In genomic region chr22:49935561-49935960, GRCh38 we compare ENCODE assay signal across 8 cellular contexts. TPM values are rescaled to one million over a fixed set of nuclear protein-coding genes. Genes with fewer than 3 reads are reported as not detected.
DNase-seq lines count a peak whose midpoint lies in the region; ATAC-seq and TF ChIP-seq lines count a peak whose summit lies in the region.

No MANE protein-coding gene starts in this region.

- intact Hi-C loops in esophagus squamous epithelium (cut with DNase I), result no loop called here

- POLR2A ChIA-PET in HEK293T (lab: Yijun Ruan, JAX), result interaction anchor here (0.6 kb wide), 1 partner anchor 163 kb away, joined by 4 read pairs; no protein-coding TSS in a partner anchor

- H3K4me3 ChIP-seq in OCI-LY3 (ENCODE audit: low read length), result peak overlapping the region; percentile 62; the same call in 1 of the 2 replicates
- H3K4me3 ChIP-seq in esophagus squamous epithelium, result peak overlapping the region; percentile 24 to 80 (median 48)

- H3K9me3 ChIP-seq in OCI-LY3 (ENCODE audit: insufficient read depth, low read length), result no peaks in the 10 kb centered on the region
- H3K9me3 ChIP-seq in esophagus squamous epithelium, result no peaks in the 10 kb centered on the region

- H3K4me2 ChIP-seq in OCI-LY3 (ENCODE audit: low read length), result no peak overlapping the region

- H3K27me3 ChIP-seq in OCI-LY3 (ENCODE audit: low read depth, low read length) (0 out of 2 replicates have a peak, but pooled peaks cover 6% of the 10 kb centered on the region), esophagus squamous epithelium (no peaks in the 10 kb centered on the region)

- H3K9me3 Mint-ChIP-seq in stimulated activated effector memory CD8-positive, alpha-beta T cell treated with anti-CD3 and anti-CD28 coated beads, Interleukin-12 subunit alpha, Interleukin-12 subunit beta, amount 100 ng/mL, for 72 hours, result no peaks in the 10 kb centered on the region

- no peak overlapping the region for H3K27ac Mint-ChIP-seq in stimulated activated effector memory CD8-positive, alpha-beta T cell treated with anti-CD3 and anti-CD28 coated beads, Interleukin-12 subunit alpha, Interleukin-12 subunit beta, amount 100 ng/mL, for 72 hours

- H3K9ac ChIP-seq in OCI-LY3 (ENCODE audit: low read length), result no peak overlapping the region

- H3K4me1 ChIP-seq in OCI-LY3 (ENCODE audit: low read length) (peaks cover 47% of the 10 kb centered on the region), esophagus squamous epithelium (peaks cover 39 to 96% (median 59%) of the 10 kb centered on the region in 3 donors)

- peak; percentile 64 to 67 for DNase-seq in activated CD4-positive, alpha-beta T cell treated with anti-CD3 and anti-CD28 coated beads for 4 hours
- DNase-seq in activated CD4-positive, alpha-beta T cell treated with anti-CD3 and anti-CD28 coated beads for 1 hour, result no peak
- DNase-seq in esophagus squamous epithelium (lab: John Stamatoyannopoulos, UW) (no peak), HEK293T (ENCODE audit: extremely low spot score) (no peak)
- no peak for DNase-seq in stimulated activated effector memory CD8-positive, alpha-beta T cell treated with anti-CD3 and anti-CD28 coated beads, Interleukin-12 subunit alpha, Interleukin-12 subunit beta, amount 100 ng/mL, for 72 hours (ENCODE audit: low spot score in 2 of 2)
- DNase-seq in effector CD4-positive, alpha-beta T cell, result no peak

- H3K79me2 ChIP-seq in OCI-LY3 (ENCODE audit: low read length), result peaks cover 8% of the 10 kb centered on the region; the same call in 1 of the 2 replicates

- no peak for ATAC-seq in stimulated activated effector memory CD8-positive, alpha-beta T cell treated with anti-CD3 and anti-CD28 coated beads, Interleukin-12 subunit alpha, Interleukin-12 subunit beta, amount 100 ng/mL, for 72 hours
- no peak for ATAC-seq in GM18517 (IDR thresholded peaks at IDR 0.05; ENCODE audit: unreplicated experiment)

- H3K36me3 ChIP-seq in OCI-LY3 (replicated peaks; ENCODE audit: low read depth, low read length) (peaks cover 3% of the 10 kb centered on the region), esophagus squamous epithelium (no peaks in the 10 kb centered on the region)

- no peak overlapping the region for H3K27ac ChIP-seq in OCI-LY3 (ENCODE audit: low read length)
- peak overlapping the region; percentile 80 to 98 (median 91) for H3K27ac ChIP-seq in esophagus squamous epithelium

- no peak overlapping the region for H2AFZ ChIP-seq in OCI-LY3 (ENCODE audit: low read depth, low read length)

- H3K4me1 Mint-ChIP-seq in stimulated activated effector memory CD8-positive, alpha-beta T cell treated with anti-CD3 and anti-CD28 coated beads, Interleukin-12 subunit alpha, Interleukin-12 subunit beta, amount 100 ng/mL, for 72 hours, result peaks cover 35% of the 10 kb centered on the region

- no peak for TF ChIP-seq POLR2A in esophagus squamous epithelium (IDR thresholded peaks at IDR 0.05)

- peaks cover 8% of the 10 kb centered on the region for H3K36me3 Mint-ChIP-seq in stimulated activated effector memory CD8-positive, alpha-beta T cell treated with anti-CD3 and anti-CD28 coated beads, Interleukin-12 subunit alpha, Interleukin-12 subunit beta, amount 100 ng/mL, for 72 hours

- no peaks in the 10 kb centered on the region for H4K20me1 ChIP-seq in OCI-LY3 (ENCODE audit: insufficient read depth, low read length)

- CTCF ChIA-PET in HEK293T (lab: Yijun Ruan, JAX), result interaction anchor here (1.5 kb wide), 1 partner anchor 95 kb away, joined by 5 read pairs; no protein-coding TSS in a partner anchor

- no peak for TF ChIP-seq CTCF in OCI-LY3 (IDR thresholded peaks at IDR 0.05; ENCODE audit: low read depth, low read length)
- no peak for TF ChIP-seq CTCF in esophagus squamous epithelium (IDR thresholded peaks at IDR 0.05)

- no CpG with 5 or more reads among the region's 16 CpGs for WGBS in esophagus squamous epithelium, 2 donors

- H3K4me3 Mint-ChIP-seq in stimulated activated effector memory CD8-positive, alpha-beta T cell treated with anti-CD3 and anti-CD28 coated beads, Interleukin-12 subunit alpha, Interleukin-12 subunit beta, amount 100 ng/mL, for 72 hours, result peak overlapping the region; percentile 68

TF ChIP-seq in HEK293T, 16 proteins besides CTCF, POLR2A, EP300 and RAD21:
- TF ChIP-seq SP1 (IDR thresholded peaks at IDR 0.05) (no peak), PKNOX1 (IDR thresholded peaks at IDR 0.05) (no peak), TARDBP (IDR thresholded peaks at IDR 0.05) (no peak), HDGF (IDR thresholded peaks at IDR 0.05; ENCODE audit: borderline replicate concordance) (no peak)
TF ChIP-seq in HEK293T: peak in this region for 0.

RNA-seq across cellular contexts. Expression of gene CRELD2, which starts 17.1 kb away (rescaled TPM):
- 10 to 100 TPM; 22.7 to 45.7 (median 35.5) TPM for total RNA-seq in esophagus squamous epithelium

RNA-seq across cellular contexts. Expression of gene ALG12, which starts 17.3 kb away (rescaled TPM):
- total RNA-seq in esophagus squamous epithelium, result 10 to 100 TPM; 12.8 to 16.6 (median 13.0) TPM

RNA-seq across cellular contexts. Expression of gene PIM3, which starts 25.0 kb away (rescaled TPM):
- 10 to 100 TPM; 43.8 to 75.7 (median 52.1) TPM for total RNA-seq in esophagus squamous epithelium

Comparison
In these comparisons a context has a peak if more than half of its experiments do, and no peak if none do; other contexts are left out.
1. DNase-seq: peak in activated CD4-positive, alpha-beta T cell treated with anti-CD3 and anti-CD28 coated beads for 4 hours (2 of 2); none in activated CD4-positive, alpha-beta T cell treated with anti-CD3 and anti-CD28 coated beads for 1 hour (single experiment), esophagus squamous epithelium (single experiment), stimulated activated effector memory CD8-positive, alpha-beta T cell treated with anti-CD3 and anti-CD28 coated beads, Interleukin-12 subunit alpha, Interleukin-12 subunit beta, amount 100 ng/mL, for 72 hours (0 of 2), HEK293T (single experiment) and effector CD4-positive, alpha-beta T cell (single experiment).